Comparison of ENCODE assay signal across 23 cellular contexts in genomic region chr7:27211084-27211446, GRCh38. TPM values are rescaled to one million over a fixed set of nuclear protein-coding genes. Genes with fewer than 3 reads are reported as not detected.
A peak's percentile ranks its signal among the peaks of the same experiment; 100 is the strongest.
DNase-seq lines count a peak whose midpoint lies in the region; ATAC-seq, FAIRE-seq and TF ChIP-seq lines count a peak whose summit lies in the region.
"Had no signal": no experiment of that assay in that cellular context is flagged by ENCODE, and none has a peak within 500 bp of the region (broad histone marks: within the 10 kb centered on the region; RNA-seq: fewer than 3 reads in every experiment).

No MANE protein-coding gene starts in this region.

- WGBS in A549 (ENCODE audit: missing lambda C conversion rate) = 81% methylated on average over 1 of the region's 1 CpG
- WGBS in prostate gland = 90% methylated on average over 1 of the region's 1 CpG

- H3F3A ChIP-seq in PC-3 (ENCODE audit: low read length, unreplicated experiment) = no peaks in the 10 kb centered on the region

- TF ChIP-seq CTCF in A549 (IDR thresholded peaks at IDR 0.05) = no peak
- TF ChIP-seq CTCF in PC-3 (conservative IDR thresholded peaks at IDR 0.05; ENCODE audit: low read depth, low read length) = no peak
- no peak for TF ChIP-seq CTCF in prostate gland (IDR thresholded peaks at IDR 0.05)
- TF ChIP-seq CTCF in WERI-Rb-1 (IDR thresholded peaks at IDR 0.05; ENCODE audit: low read depth, low read length) = no peak

- no peak for DNase-seq in A549 (ENCODE audit: low read depth in 1 of 2, low spot score in 1 of 2)
- no peak for DNase-seq in PC-3
- DNase-seq in prostate gland (ENCODE audit: low spot score) = no peak
- DNase-seq in WERI-Rb-1 = no peak
- no peak for DNase-seq in NCI-H1092 (lab: John Stamatoyannopoulos, UW)
- DNase-seq in NCI-H1048 (lab: John Stamatoyannopoulos, UW) = no peak
- DNase-seq: 8988T, DMS79 treated with DMSO at 0.1 percent for 48 hours, MV-4-11, NCI-H1417, NCI-H1694 treated with DMSO at 0.1 percent for 48 hours, NCI-H2081 treated with DMSO at 0.1 percent for 48 hours, NCI-H2171 treated with DMSO at 0.1 percent for 48 hours had no signal

- no TSS peak for BruUV-seq in PC-3 (replicated peaks; lab: Mats Ljungman, UMichigan)

- H3K36me3 ChIP-seq in PC-3 (ENCODE audit: low read depth, low read length) (no peaks in the 10 kb centered on the region), iPS-15b (ENCODE audit: control insufficient read depth, insufficient read depth, low read length) (no peaks in the 10 kb centered on the region), prostate gland (no peaks in the 10 kb centered on the region), WERI-Rb-1 (no peaks in the 10 kb centered on the region)
- H3K36me3 ChIP-seq: HAP-1, SJSA1 had no signal

- H3K27me3 ChIP-seq in PC-3 (ENCODE audit: low read length) = no peaks in the 10 kb centered on the region
- H3K27me3 ChIP-seq in iPS-15b (ENCODE audit: control insufficient read depth, insufficient read depth, low read length) = peaks cover 100% of the 10 kb centered on the region
- no peaks in the 10 kb centered on the region for H3K27me3 ChIP-seq in prostate gland (replicated peaks; ENCODE audit: insufficient read depth)
- peaks cover 97% of the 10 kb centered on the region for H3K27me3 ChIP-seq in WERI-Rb-1 (ENCODE audit: insufficient read depth, low read depth, severe bottlenecking)
- H3K27me3 ChIP-seq: SJSA1 had no signal

- peak overlapping the region; percentile 50 to 69; a peak in 4 of 6 replicates for H3K27ac ChIP-seq in A549
- H3K27ac ChIP-seq in PC-3 (ENCODE audit: low read length) = no peak overlapping the region
- H3K27ac ChIP-seq in prostate gland = peak overlapping the region; percentile 34 to 96
- H3K27ac ChIP-seq in WERI-Rb-1 = no peak overlapping the region
- H3K27ac ChIP-seq: KMS-11, SJSA1 had no signal

- peaks cover 12% of the 10 kb centered on the region; the same call in 2 of the 3 replicates for H3K4me1 ChIP-seq in A549
- peaks cover 36% of the 10 kb centered on the region for H3K4me1 ChIP-seq in PC-3 (ENCODE audit: insufficient read depth, low read length)
- peaks cover 4% of the 10 kb centered on the region for H3K4me1 ChIP-seq in iPS-15b (ENCODE audit: control insufficient read depth, insufficient read depth, low read length)
- H3K4me1 ChIP-seq in prostate gland (replicated peaks) = peaks cover 8% of the 10 kb centered on the region
- H3K4me1 ChIP-seq: SJSA1 had no signal

- intact Hi-C loops in PC-3 (cut with micrococcal nuclease) (no loop called here), prostate gland (cut with DNase I) (loop anchor here (2.0 to 5.0 kb wide), 3 partner anchors 366 to 562 kb away; partner anchors contain the start of gene HIBADH)

- H2AFZ ChIP-seq in PC-3 (ENCODE audit: low read length) = peak overlapping the region; percentile 89

- H3K4me2 ChIP-seq in A549 (peak overlapping the region; percentile 72), PC-3 (ENCODE audit: low read length) (peak overlapping the region; percentile 93)
- H3K4me2 ChIP-seq: KMS-11 had no signal

- H4K20me1 ChIP-seq in PC-3 (ENCODE audit: low read length) = no peaks in the 10 kb centered on the region

- POLR2A ChIA-PET in A549 (lab: Yijun Ruan, JAX) (no interaction called here), PC-3 (lab: Charles Lee; ENCODE audit: unreplicated experiment) (no interaction called here)

- H3K9me3 ChIP-seq in A549 (no peaks in the 10 kb centered on the region), PC-3 (ENCODE audit: low read length) (no peaks in the 10 kb centered on the region), iPS-15b (ENCODE audit: control insufficient read depth, insufficient read depth, low read length) (no peaks in the 10 kb centered on the region), prostate gland (no peaks in the 10 kb centered on the region), WERI-Rb-1 (ENCODE audit: severe bottlenecking) (no peaks in the 10 kb centered on the region)
- H3K9me3 ChIP-seq: HAP-1, SJSA1 had no signal

- no peak for FAIRE-seq in A549 (lab: Jason Lieb, UNC)
- FAIRE-seq: HTR-8/SVneo, RCC 7860 had no signal

- ATAC-seq in A549 (no peak), PC-3 (no peak), HG03280 (IDR thresholded peaks at IDR 0.05; ENCODE audit: unreplicated experiment) (no peak)

- H3K79me2 ChIP-seq in PC-3 (ENCODE audit: low read length) = peaks cover 23% of the 10 kb centered on the region

- no peak for TF ChIP-seq EP300 in A549 (IDR thresholded peaks at IDR 0.05)

- no peak overlapping the region for H3K4me3 ChIP-seq in A549
- H3K4me3 ChIP-seq in PC-3 (ENCODE audit: low read length) = peak overlapping the region; percentile 65; the same call in 1 of the 2 replicates
- H3K4me3 ChIP-seq in iPS-15b (ENCODE audit: low read depth, low read length) = peak overlapping the region; percentile 26
- peak overlapping the region in 1 of 2 donors; percentile 11 for H3K4me3 ChIP-seq in prostate gland
- no peak overlapping the region for H3K4me3 ChIP-seq in WERI-Rb-1 (ENCODE audit: low read depth, low read length)
- H3K4me3 ChIP-seq: HAP-1, SJSA1 had no signal

- TF ChIP-seq POLR2A in A549 (IDR thresholded peaks at IDR 0.05; ENCODE audit: low read length) (no peak), prostate gland (IDR thresholded peaks at IDR 0.05) (no peak)

- H3K9me2 ChIP-seq in PC-3 (replicated peaks; ENCODE audit: low read length) = no peaks in the 10 kb centered on the region

- no peak overlapping the region for H3K9ac ChIP-seq in PC-3 (ENCODE audit: low read length)
- no peak overlapping the region for H3K9ac ChIP-seq in iPS-15b (ENCODE audit: low read depth, low read length)
- H3K9ac ChIP-seq: KMS-11 had no signal

- CTCF ChIA-PET in A549 (lab: Yijun Ruan, JAX) (interaction anchor here (0.6 to 3.8 kb wide), 41 partner anchors 8 to 886 kb away, joined by 3 to 48 read pairs (median 5); partner anchors contain the start of genes EVX1 and HOXA13), PC-3 (lab: Charles Lee) (interaction anchor here (1.0 kb wide), 1 partner anchor 395 kb away, joined by 7 read pairs; no protein-coding TSS in a partner anchor)

- TF ChIP-seq RAD21 in A549 (conservative IDR thresholded peaks at IDR 0.05 in 1 of 2, IDR thresholded peaks at IDR 0.05 in 1 of 2) = no peak

TF ChIP-seq in A549, 52 proteins besides CTCF, POLR2A, EP300 and RAD21 (continues in another document):
- no peak for TF ChIP-seq HOXB13 (CRISPR knock-in tag; IDR thresholded peaks at IDR 0.05; ENCODE audit: low read depth)
- no peak for TF ChIP-seq JUN (IDR thresholded peaks at IDR 0.05)
- no peak for TF ChIP-seq HDAC2 (IDR thresholded peaks at IDR 0.05)
- TF ChIP-seq MYC (IDR thresholded peaks at IDR 0.05; ENCODE audit: borderline replicate concordance, low read length) = no peak
- no peak for TF ChIP-seq BCL3 (IDR thresholded peaks at IDR 0.05)
- TF ChIP-seq RCOR1 (IDR thresholded peaks at IDR 0.05; ENCODE audit: low read depth, low read length) = no peak

RNA-seq across cellular contexts. Expression of gene HOXA13, which starts 11.2 kb away (rescaled TPM):
- polyA plus RNA-seq in A549 (2011; rRNA removed) = 2.2 TPM in 2 replicates
- polyA plus RNA-seq in A549 (2012; cell fraction: cytosol; rRNA removed) = 0.74 and 0.88 TPM in 2 replicates
- 0.37 and 0.42 TPM in 2 replicates for polyA plus RNA-seq in A549 (2012; cell fraction: nucleus; rRNA removed)
- 2.3 to 2.7 TPM (median 2.4 TPM) in 3 replicates for polyA plus RNA-seq in A549 (2017; fragmentation: RNase III; extraction: RNeasy Plus Mini Kit Qiagen cat#74134 plus additional on column Dnase treatment)
- 0.83 and 1.1 TPM in 2 replicates for polyA minus RNA-seq in A549 (2011; rRNA and poly(A)+ RNA removed)
- total RNA-seq in PC-3 (2014; rRNA removed) = 12.1 and 14.9 TPM in 2 replicates
- total RNA-seq in prostate gland = 10 to 100 TPM; 19.1 to 50.4 TPM
- total RNA-seq: IMR-90 had no signal
- polyA plus RNA-seq: CD14-positive monocyte, IMR-90 had no signal

RNA-seq across cellular contexts. Expression of gene HOXA11, which starts 26.0 kb away (rescaled TPM):
- polyA plus RNA-seq in A549 (2011; rRNA removed) (0.68 and 0.69 TPM in 2 replicates), A549 (2017; fragmentation: RNase III; extraction: RNeasy Plus Mini Kit Qiagen cat#74134 plus additional on column Dnase treatment) (0.59 to 0.84 TPM (median 0.61 TPM) in 3 replicates)
- polyA plus RNA-seq in A549 (2012; cell fraction: cytosol; rRNA removed) = 0.52 and 0.73 TPM in 2 replicates
- polyA plus RNA-seq in A549 (2012; cell fraction: nucleus; rRNA removed) = 0.36 and 0.40 TPM in 2 replicates
- 0.25 and 0.44 TPM in 2 replicates for polyA minus RNA-seq in A549 (2011; rRNA and poly(A)+ RNA removed)
- total RNA-seq in PC-3 (2014; rRNA removed) (26.6 and 31.4 TPM in 2 replicates), prostate gland (1 to 10 TPM; 8.5 to 9.8 TPM)
- total RNA-seq: IMR-90, OCI-LY7 had no signal
- polyA plus RNA-seq: CD14-positive monocyte had no signal

RNA-seq across cellular contexts. Expression of gene EVX1, which starts 31.5 kb away (rescaled TPM):
- 0.05 and 0.07 TPM in 2 replicates for polyA plus RNA-seq in A549 (2011; rRNA removed)
- polyA plus RNA-seq in A549 (2012; cell fraction: cytosol; rRNA removed) = 0.03 and 0.05 TPM in 2 replicates
- 0.26 and 0.30 TPM in 2 replicates for polyA plus RNA-seq in A549 (2012; cell fraction: nucleus; rRNA removed)
- 0.08 to 0.09 TPM in 2 of 3 replicates, not detected in the other for polyA plus RNA-seq in A549 (2017; fragmentation: RNase III; extraction: RNeasy Plus Mini Kit Qiagen cat#74134 plus additional on column Dnase treatment)
- 0.17 TPM in 1 of 2 replicates, not detected in the other for polyA minus RNA-seq in A549 (2011; rRNA and poly(A)+ RNA removed)
- 0.33 and 0.35 TPM in 2 replicates for total RNA-seq in PC-3 (2014; rRNA removed)
- 1 to 10 TPM; 5.1 to 5.9 TPM for total RNA-seq in prostate gland
- total RNA-seq: IMR-90, OCI-LY7, SJSA1 had no signal
- polyA plus RNA-seq: CD14-positive monocyte, IMR-90 had no signal

RNA-seq across cellular contexts. Expression of gene HOXA10, which starts 36.9 kb away (rescaled TPM):
- polyA plus RNA-seq in A549 (2011; rRNA removed) (5.7 and 7.7 TPM in 2 replicates), A549 (2017; fragmentation: RNase III; extraction: RNeasy Plus Mini Kit Qiagen cat#74134 plus additional on column Dnase treatment) (5.0 to 5.7 TPM (median 5.2 TPM) in 3 replicates)
- polyA plus RNA-seq in A549 (2012; cell fraction: cytosol; rRNA removed) = 4.5 and 5.1 TPM in 2 replicates
- 2.4 and 4.6 TPM in 2 replicates for polyA plus RNA-seq in A549 (2012; cell fraction: nucleus; rRNA removed)
- polyA minus RNA-seq in A549 (2011; rRNA and poly(A)+ RNA removed) = 3.9 and 4.2 TPM in 2 replicates
- total RNA-seq in PC-3 (2014; rRNA removed) (36.0 and 46.1 TPM in 2 replicates), prostate gland (10 to 100 TPM; 25.8 to 65.6 TPM)
- total RNA-seq: OCI-LY7 had no signal

RNA-seq across cellular contexts. Expression of gene HOXA9, which starts 45.7 kb away (rescaled TPM):
- polyA plus RNA-seq in A549 (2011; rRNA removed) (1.1 and 1.4 TPM in 2 replicates), A549 (2017; fragmentation: RNase III; extraction: RNeasy Plus Mini Kit Qiagen cat#74134 plus additional on column Dnase treatment) (1.1 to 1.4 TPM (median 1.3 TPM) in 3 replicates)
- 0.91 and 1.2 TPM in 2 replicates for polyA plus RNA-seq in A549 (2012; cell fraction: cytosol; rRNA removed)
- polyA plus RNA-seq in A549 (2012; cell fraction: nucleus; rRNA removed) = 2.6 and 4.6 TPM in 2 replicates
- 0.44 TPM in 1 of 2 replicates, not detected in the other for polyA minus RNA-seq in A549 (2011; rRNA and poly(A)+ RNA removed)
- total RNA-seq in PC-3 (2014; rRNA removed) (69.0 and 85.3 TPM in 2 replicates), prostate gland (10 to 100 TPM; 14.7 to 57.0 TPM)
- total RNA-seq: OCI-LY7 had no signal

Comparison
In these comparisons a context has a peak if more than half of its experiments do, and no peak if none do; other contexts are left out.
1. H3K27ac ChIP-seq: peak in A549 (2 of 2) and prostate gland (2 of 2); none in PC-3 (single experiment) and WERI-Rb-1 (single experiment).
2. H3K4me3 ChIP-seq: peak in PC-3 (single experiment) and iPS-15b (single experiment); none in A549 (single experiment) and WERI-Rb-1 (single experiment).